ENCODE assay signal across 21 cellular contexts in the genomic region with DNA sequence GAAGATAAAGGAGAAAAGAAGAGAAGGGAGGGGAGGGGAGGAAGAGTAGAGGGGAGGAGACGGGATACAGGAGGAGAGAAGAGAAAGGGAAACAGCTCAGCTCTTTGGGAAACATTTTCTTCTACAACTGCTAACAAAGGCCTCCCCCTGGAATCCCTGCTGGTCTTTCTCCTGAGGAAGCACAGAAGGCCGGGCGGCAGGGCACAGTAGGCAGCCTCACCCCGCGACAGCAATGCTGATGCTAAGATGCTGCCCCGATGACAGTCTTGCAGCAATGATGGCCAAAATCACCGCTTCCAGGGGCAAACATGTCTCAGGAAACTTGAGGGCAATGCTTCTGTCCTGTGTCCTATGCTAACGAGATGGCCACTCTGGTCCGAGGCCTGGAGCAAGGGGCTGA. TPM values are rescaled to one million over a fixed set of nuclear protein-coding genes. Genes with fewer than 3 reads are reported as not detected.
A peak's percentile ranks its signal among the peaks of the same experiment; 100 is the strongest.
DNase-seq lines count a peak whose midpoint lies in the region; ATAC-seq, FAIRE-seq and TF ChIP-seq lines count a peak whose summit lies in the region.
"Had no signal": no experiment of that assay in that cellular context is flagged by ENCODE, and none has a peak within 500 bp of the region (broad histone marks: within the 10 kb centered on the region; RNA-seq: fewer than 3 reads in every experiment).

No MANE protein-coding gene starts in this region.

- no peak overlapping the region for H3K23ac ChIP-seq in H1 (ENCODE audit: insufficient read length)

- peak overlapping the region in 10 of 11 experiments; percentile 1 to 54 (median 34); a peak in 8 of 22 replicates for H3K9ac ChIP-seq in BLaER1 treated with 17β-estradiol and CSF1 and Interleukin-3, amounts not matched to agents 10 nM and 100 nM
- no peak overlapping the region; the same call in 1 of the 2 replicates for H3K9ac ChIP-seq in OCI-LY1 (ENCODE audit: low read length)
- H3K9ac ChIP-seq in H1 (replicated peaks in 1 of 4; ENCODE audit: extremely low read depth in 1 of 4, low read depth in 3 of 4, low read length in 3 of 4), result no peak overlapping the region

- H3K36me3 Mint-ChIP-seq in stimulated activated effector memory CD8-positive, alpha-beta T cell treated with anti-CD3 and anti-CD28 coated beads, Interleukin-12 subunit alpha, Interleukin-12 subunit beta, amount 100 ng/mL, for 72 hours, result peaks cover 65% of the 10 kb centered on the region
- H3K36me3 Mint-ChIP-seq in stimulated activated memory B cell treated with anti-CD40 and anti-IgM and Interleukin-4, amounts not matched to agents 10 μg/mL and 1 μg/mL and 100 μg/mL, for 72 hours, result peaks cover 59% of the 10 kb centered on the region
- peaks cover 0 to 22% (median 14%) of the 10 kb centered on the region in 3 donors for H3K36me3 Mint-ChIP-seq in immature natural killer cell

- H3K14ac ChIP-seq in H1 (ENCODE audit: insufficient read length), result no peak overlapping the region

- H3K4me2 ChIP-seq in BLaER1 treated with 17β-estradiol and CSF1 and Interleukin-3, amounts not matched to agents 10 nM and 100 nM, result peak overlapping the region in 6 of 11 experiments; percentile 5 to 44 (median 22); a peak in 3 of 22 replicates
- H3K4me2 ChIP-seq in OCI-LY1 (ENCODE audit: low read length) (peak overlapping the region; percentile 9; the same call in 1 of the 2 replicates), H1 (ENCODE audit: insufficient read depth in 1 of 2, low read depth in 2 of 2, low read length in 2 of 2) (no peak overlapping the region; a peak in 1 of 4 replicates)

- peaks cover 61 to 83% (median 67%) of the 10 kb centered on the region in 11 experiments for H3K36me3 ChIP-seq in BLaER1 treated with 17β-estradiol and CSF1 and Interleukin-3, amounts not matched to agents 10 nM and 100 nM
- H3K36me3 ChIP-seq in OCI-LY1 (ENCODE audit: insufficient read depth, low read length) (peaks cover 52% of the 10 kb centered on the region), H1 (ENCODE audit: control insufficient read depth in 2 of 4, insufficient read depth in 4 of 4, low read length in 3 of 4) (peaks cover 5 to 35% (median 22%) of the 10 kb centered on the region in 4 experiments; a peak in 5 of 8 replicates)

- H3K27me3 ChIP-seq in BLaER1 treated with 17β-estradiol and CSF1 and Interleukin-3, amounts not matched to agents 10 nM and 100 nM, result no peaks in the 10 kb centered on the region
- H3K27me3 ChIP-seq in OCI-LY1 (ENCODE audit: insufficient read depth, low read length) (no peaks in the 10 kb centered on the region), H1 (replicated peaks in 1 of 4; ENCODE audit: control insufficient read depth in 3 of 4, extremely low read depth in 1 of 4, insufficient read depth in 3 of 4, low read length in 3 of 4) (no peaks in the 10 kb centered on the region)
- H3K27me3 ChIP-seq: cardiac muscle cell, SJSA1 had no signal

- H3K4me3 ChIP-seq in BLaER1 treated with 17β-estradiol and CSF1 and Interleukin-3, amounts not matched to agents 10 nM and 100 nM, result no peak overlapping the region
- H3K4me3 ChIP-seq in OCI-LY1 (ENCODE audit: low read depth, low read length, poor library complexity, severe bottlenecking) (no peak overlapping the region), H1 (ENCODE audit: extremely low read depth in 1 of 4, insufficient read depth in 2 of 4, low read depth in 3 of 4, low read length in 4 of 4) (no peak overlapping the region)
- H3K4me3 ChIP-seq: cardiac muscle cell, SJSA1 had no signal

- H2BK12ac ChIP-seq in H1 (ENCODE audit: low read depth, low read length), result no peak overlapping the region

- no peaks in the 10 kb centered on the region for H3F3A ChIP-seq in OCI-LY1 (ENCODE audit: insufficient read depth, low read length)

- H3K4me1 ChIP-seq in BLaER1 treated with 17β-estradiol and CSF1 and Interleukin-3, amounts not matched to agents 10 nM and 100 nM, result peaks cover 38 to 66% (median 49%) of the 10 kb centered on the region in 10 experiments
- H3K4me1 ChIP-seq in OCI-LY1 (ENCODE audit: insufficient read depth, low read length, severe bottlenecking), result peaks cover 32% of the 10 kb centered on the region
- H3K4me1 ChIP-seq in H1 (replicated peaks in 1 of 4; ENCODE audit: control insufficient read depth in 3 of 4, insufficient read depth in 4 of 4, low read length in 3 of 4), result peaks cover 5 to 8% (median 6%) of the 10 kb centered on the region in 4 experiments; a peak in 5 of 7 replicates

- H3K9me2 ChIP-seq in OCI-LY1 (ENCODE audit: low read depth, low read length), result no peaks in the 10 kb centered on the region

- DNase-seq in H1 (ENCODE audit: low read depth in 1 of 2, low spot score in 2 of 2) (no peak), immature natural killer cell (no peak), erythroblast (lab: John Stamatoyannopoulos, UW) (no peak)
- no peak for DNase-seq in stimulated activated effector memory CD8-positive, alpha-beta T cell treated with anti-CD3 and anti-CD28 coated beads, Interleukin-12 subunit alpha, Interleukin-12 subunit beta, amount 100 ng/mL, for 72 hours (ENCODE audit: low spot score in 2 of 2)
- DNase-seq: activated CD4-positive, alpha-beta T cell treated with anti-CD3 and anti-CD28 coated beads, Interleukin-2, amount 50 U/mL, for 1 hour; activated CD8-positive, alpha-beta memory T cell treated with anti-CD3 and anti-CD28 coated beads, Interleukin-2, amount 50 U/mL, for 48 hours; left colon; MM.1S; NCI-H69; nephron progenitor cell; stimulated activated CD4-positive, alpha-beta T cell treated with anti-CD3 and anti-CD28 coated beads, Interleukin-4, amount 100 ng/mL, for 1 hour had no signal

- H3K9me3 Mint-ChIP-seq in stimulated activated effector memory CD8-positive, alpha-beta T cell treated with anti-CD3 and anti-CD28 coated beads, Interleukin-12 subunit alpha, Interleukin-12 subunit beta, amount 100 ng/mL, for 72 hours, result no peaks in the 10 kb centered on the region
- H3K9me3 Mint-ChIP-seq in stimulated activated memory B cell treated with anti-CD40 and anti-IgM and Interleukin-4, amounts not matched to agents 10 μg/mL and 1 μg/mL and 100 μg/mL, for 72 hours, result no peaks in the 10 kb centered on the region
- H3K9me3 Mint-ChIP-seq in immature natural killer cell, result no peaks in the 10 kb centered on the region
- H3K9me3 Mint-ChIP-seq: IgD-negative memory B cell; mesothelial cell of epicardium; nephron progenitor cell; T-helper 1 cell treated with Interleukin-12 subunit alpha and Interleukin-12 subunit beta and Interleukin-4 antibody, amounts not matched to agents 30 μg/mL and 1 μg/mL, for 36 hours had no signal

- no peak overlapping the region for H2BK20ac ChIP-seq in H1 (ENCODE audit: low read length)

- 93% methylated on average over 8 of the region's 9 CpGs; no CpG with 5 or more reads in 1 of the 2 experiments for WGBS in H1 (ENCODE audit: extremely low coverage in 1 of 2, insufficient coverage in 1 of 2, insufficient read length in 1 of 2, insufficient replicate concordance in 2 of 2, low coverage in 1 of 2, low lambda C conversion rate in 2 of 2, missing lambda C conversion rate in 1 of 2), 2 experiments

- H2AFZ ChIP-seq in OCI-LY1 (ENCODE audit: low read length) (no peak overlapping the region), H1 (ENCODE audit: low read length) (no peak overlapping the region)

- H2BK15ac ChIP-seq in H1 (ENCODE audit: low read length), result no peak overlapping the region

- no peak overlapping the region for H3K4me3 Mint-ChIP-seq in stimulated activated effector memory CD8-positive, alpha-beta T cell treated with anti-CD3 and anti-CD28 coated beads, Interleukin-12 subunit alpha, Interleukin-12 subunit beta, amount 100 ng/mL, for 72 hours
- no peak overlapping the region for H3K4me3 Mint-ChIP-seq in stimulated activated memory B cell treated with anti-CD40 and anti-IgM and Interleukin-4, amounts not matched to agents 10 μg/mL and 1 μg/mL and 100 μg/mL, for 72 hours
- no peak overlapping the region for H3K4me3 Mint-ChIP-seq in immature natural killer cell
- H3K4me3 Mint-ChIP-seq: mesothelial cell of epicardium; nephron progenitor cell; T-helper 1 cell treated with Interleukin-12 subunit alpha and Interleukin-12 subunit beta and Interleukin-4 antibody, amounts not matched to agents 30 μg/mL and 1 μg/mL, for 36 hours had no signal

- H3K23me2 ChIP-seq in H1 (ENCODE audit: low read depth, low read length), result peaks cover 6% of the 10 kb centered on the region; the same call in 1 of the 2 replicates

- H3K79me2 ChIP-seq in OCI-LY1 (ENCODE audit: insufficient read depth, low read length) (peaks cover 19% of the 10 kb centered on the region), H1 (ENCODE audit: control insufficient read depth in 1 of 2, insufficient read depth in 2 of 2, low read length in 2 of 2) (peaks cover 4 to 23% of the 10 kb centered on the region in 2 experiments; a peak in 3 of 4 replicates)

- TF ChIP-seq CTCF in OCI-LY1 (IDR thresholded peaks at IDR 0.05; ENCODE audit: low read length) (no peak), H1 (IDR thresholded peaks at IDR 0.05; ENCODE audit: control extremely low read depth in 1 of 3, insufficient read depth in 1 of 3, low read depth in 1 of 3, low read length in 3 of 3) (no peak)

- no peak for TF ChIP-seq RAD21 in H1 (IDR thresholded peaks at IDR 0.05 in 1 of 2, conservative IDR thresholded peaks at IDR 0.05 in 1 of 2; ENCODE audit: low read depth in 2 of 2, low read length in 2 of 2)

- peaks cover 72 to 97% (median 84%) of the 10 kb centered on the region in 11 experiments for H4K20me1 ChIP-seq in BLaER1 treated with 17β-estradiol and CSF1 and Interleukin-3, amounts not matched to agents 10 nM and 100 nM
- H4K20me1 ChIP-seq in OCI-LY1 (ENCODE audit: insufficient read depth, low read length), result no peaks in the 10 kb centered on the region
- H4K20me1 ChIP-seq in H1 (replicated peaks in 1 of 2; ENCODE audit: control insufficient read depth in 1 of 2, insufficient read depth in 2 of 2, low read length in 2 of 2), result peaks cover 6 to 19% of the 10 kb centered on the region in 2 experiments

- no peak overlapping the region for H3K27ac ChIP-seq in BLaER1 treated with 17β-estradiol and CSF1 and Interleukin-3, amounts not matched to agents 10 nM and 100 nM
- no peak overlapping the region for H3K27ac ChIP-seq in OCI-LY1 (ENCODE audit: low read depth, low read length, poor library complexity, severe bottlenecking)
- H3K27ac ChIP-seq in H1 (ENCODE audit: low read depth, low read length), result no peak overlapping the region
- H3K27ac ChIP-seq: cardiac muscle cell, SJSA1, VCaP had no signal

- no peaks in the 10 kb centered on the region for H3K27me3 Mint-ChIP-seq in stimulated activated memory B cell treated with anti-CD40 and anti-IgM and Interleukin-4, amounts not matched to agents 10 μg/mL and 1 μg/mL and 100 μg/mL, for 72 hours
- peaks cover 0 to 5% (median 3%) of the 10 kb centered on the region in 3 donors for H3K27me3 Mint-ChIP-seq in immature natural killer cell (ENCODE audit: low read depth in 3 of 3)
- H3K27me3 Mint-ChIP-seq: IgD-negative memory B cell had no signal

- FAIRE-seq in H1 (lab: Jason Lieb, UNC), result no peak
- FAIRE-seq: GM12891 had no signal

- no peak overlapping the region for H3K18ac ChIP-seq in H1 (ENCODE audit: extremely low read depth, low read length)

- TF ChIP-seq POLR2A in H1 (IDR thresholded peaks at IDR 0.05; ENCODE audit: control extremely low read depth in 1 of 2, low read depth in 2 of 2, low read length in 2 of 2) (no peak), erythroblast (IDR thresholded peaks at IDR 0.05; ENCODE audit: low read length) (no peak)

- CTCF ChIA-PET in H1 (lab: Charles Lee; ENCODE audit: partially characterized antibody), result interaction anchor here (0.6 to 2.3 kb wide), 2 partner anchors 46 to 84 kb away, joined by 3 to 9 read pairs; no protein-coding TSS in a partner anchor

- POLR2A ChIA-PET in H1 (lab: Charles Lee; ENCODE audit: partially characterized antibody), result interaction anchor here (1.1 to 8.8 kb wide), 3 partner anchors 11 to 46 kb away, joined by 3 to 130 read pairs (median 3); no protein-coding TSS in a partner anchor

- no peak for ATAC-seq in stimulated activated effector memory CD8-positive, alpha-beta T cell treated with anti-CD3 and anti-CD28 coated beads, Interleukin-12 subunit alpha, Interleukin-12 subunit beta, amount 100 ng/mL, for 72 hours
- ATAC-seq in stimulated activated memory B cell treated with anti-CD40 and anti-IgM and Interleukin-4, amounts not matched to agents 10 μg/mL and 1 μg/mL and 100 μg/mL, for 72 hours, result no peak

- no peak overlapping the region for H2BK5ac ChIP-seq in H1 (ENCODE audit: low read depth, low read length)

- no peak overlapping the region for H4K91ac ChIP-seq in H1 (replicated peaks; ENCODE audit: insufficient read length, low read length)

- peaks cover 52% of the 10 kb centered on the region for H3K4me1 Mint-ChIP-seq in stimulated activated effector memory CD8-positive, alpha-beta T cell treated with anti-CD3 and anti-CD28 coated beads, Interleukin-12 subunit alpha, Interleukin-12 subunit beta, amount 100 ng/mL, for 72 hours
- peaks cover 50% of the 10 kb centered on the region for H3K4me1 Mint-ChIP-seq in stimulated activated memory B cell treated with anti-CD40 and anti-IgM and Interleukin-4, amounts not matched to agents 10 μg/mL and 1 μg/mL and 100 μg/mL, for 72 hours
- H3K4me1 Mint-ChIP-seq in immature natural killer cell, result peaks cover 37 to 49% of the 10 kb centered on the region in 2 donors

- H3K27ac Mint-ChIP-seq in stimulated activated effector memory CD8-positive, alpha-beta T cell treated with anti-CD3 and anti-CD28 coated beads, Interleukin-12 subunit alpha, Interleukin-12 subunit beta, amount 100 ng/mL, for 72 hours, result peak overlapping the region; percentile 63
- H3K27ac Mint-ChIP-seq in stimulated activated memory B cell treated with anti-CD40 and anti-IgM and Interleukin-4, amounts not matched to agents 10 μg/mL and 1 μg/mL and 100 μg/mL, for 72 hours, result no peak overlapping the region
- peak overlapping the region in 1 of 6 donors; percentile 40 for H3K27ac Mint-ChIP-seq in immature natural killer cell
- H3K27ac Mint-ChIP-seq: mesothelial cell of epicardium; nephron progenitor cell; T-helper 1 cell treated with Interleukin-12 subunit alpha and Interleukin-12 subunit beta and Interleukin-4 antibody, amounts not matched to agents 30 μg/mL and 1 μg/mL, for 36 hours had no signal

- no peak overlapping the region for H2AK5ac ChIP-seq in H1 (ENCODE audit: low read depth, low read length)

- H2BK120ac ChIP-seq in H1 (replicated peaks; ENCODE audit: low read depth, low read length), result no peak overlapping the region

- H4K5ac ChIP-seq in H1 (ENCODE audit: insufficient read length, low read depth, low read length), result no peak overlapping the region

- H4K8ac ChIP-seq in H1 (ENCODE audit: extremely low read depth, insufficient read depth, low read length), result peak overlapping the region; percentile 11

- no peak for TF ChIP-seq EP300 in H1 (IDR thresholded peaks at IDR 0.05; ENCODE audit: borderline replicate concordance in 1 of 2, low read depth in 2 of 2, low read length in 2 of 2)

- no peaks in the 10 kb centered on the region for H3K9me3 ChIP-seq in BLaER1 treated with 17β-estradiol and CSF1 and Interleukin-3, amounts not matched to agents 10 nM and 100 nM (replicated peaks in 1 of 11)
- H3K9me3 ChIP-seq in OCI-LY1 (ENCODE audit: low read length), result no peaks in the 10 kb centered on the region
- H3K9me3 ChIP-seq in H1 (ENCODE audit: insufficient read depth in 2 of 2, low read depth in 1 of 2, low read length in 1 of 2), result no peaks in the 10 kb centered on the region
- H3K9me3 ChIP-seq: SJSA1 had no signal

- H3K4ac ChIP-seq in H1 (replicated peaks; ENCODE audit: insufficient read length, low read depth, low read length), result no peak overlapping the region

- no peak overlapping the region for H3K56ac ChIP-seq in H1 (replicated peaks; ENCODE audit: insufficient read length, low read depth, low read length)

- H3K79me1 ChIP-seq in H1 (ENCODE audit: low read depth, low read length), result peaks cover 17% of the 10 kb centered on the region

RNA-seq across cellular contexts. Expression of a gene that starts 5.2 kb away (rescaled TPM):
- total RNA-seq in H1 (2021; fragmentation: NEBNext Ultra II Directional; extraction: Animal tissue kit (Norgen Biotek cat#: 25700)), result 37.9 and 38.8 TPM in 2 replicates
- 114 and 120 TPM in 2 replicates for polyA plus RNA-seq in H1 (2011; rRNA removed)
- polyA plus RNA-seq in H1 (2011; cell fraction: cytosol; rRNA removed), result 76.1 TPM
- polyA plus RNA-seq in H1 (2011; cell fraction: nucleus; rRNA removed), result 74.5 TPM
- 19.4 to 35.8 TPM (median 34.2 TPM) in 4 replicates for polyA plus RNA-seq in H1 (2012, experiment 1 of 2)
- polyA plus RNA-seq in H1 (2012, experiment 2 of 2), result 38.0 TPM
- polyA plus RNA-seq in H1 (2013, experiment 1 of 2), result 43.1 TPM
- polyA plus RNA-seq in H1 (2013, experiment 2 of 2), result 43.5 TPM
- 28.4 and 31.5 TPM in 2 replicates for polyA minus RNA-seq in H1 (2011; rRNA and poly(A)+ RNA removed)
- polyA minus RNA-seq in H1 (2011; cell fraction: cytosol; rRNA and poly(A)+ RNA removed), result 36.6 TPM
- 25.4 TPM for polyA minus RNA-seq in H1 (2011; cell fraction: nucleus; rRNA and poly(A)+ RNA removed)
- polyA plus RNA-seq in immature natural killer cell, result 10 to 100 TPM; 47.4 to 78.3 (median 52.0) TPM

RNA-seq across cellular contexts. Expression of a gene that starts 13.5 kb away (rescaled TPM):
- 44.9 and 53.4 TPM in 2 replicates for total RNA-seq in H1 (2021; fragmentation: NEBNext Ultra II Directional; extraction: Animal tissue kit (Norgen Biotek cat#: 25700))
- 51.8 and 68.5 TPM in 2 replicates for polyA plus RNA-seq in H1 (2011; rRNA removed)
- 54.5 TPM for polyA plus RNA-seq in H1 (2011; cell fraction: cytosol; rRNA removed)
- 96.5 TPM for polyA plus RNA-seq in H1 (2011; cell fraction: nucleus; rRNA removed)
- 46.1 to 58.1 TPM (median 50.2 TPM) in 4 replicates for polyA plus RNA-seq in H1 (2012, experiment 1 of 2)
- 47.5 TPM for polyA plus RNA-seq in H1 (2012, experiment 2 of 2)
- polyA plus RNA-seq in H1 (2013, experiment 1 of 2), result 89.8 TPM
- 82.9 TPM for polyA plus RNA-seq in H1 (2013, experiment 2 of 2)
- polyA minus RNA-seq in H1 (2011; rRNA and poly(A)+ RNA removed), result 45.0 and 47.6 TPM in 2 replicates
- 55.1 TPM for polyA minus RNA-seq in H1 (2011; cell fraction: cytosol; rRNA and poly(A)+ RNA removed)
- 24.3 TPM for polyA minus RNA-seq in H1 (2011; cell fraction: nucleus; rRNA and poly(A)+ RNA removed)
- 10 to 100 TPM; 36.2 to 81.9 (median 73.8) TPM for polyA plus RNA-seq in immature natural killer cell

RNA-seq across cellular contexts. Expression of a gene that starts 59.2 kb away (rescaled TPM):
- 58.2 and 62.5 TPM in 2 replicates for total RNA-seq in H1 (2021; fragmentation: NEBNext Ultra II Directional; extraction: Animal tissue kit (Norgen Biotek cat#: 25700))
- polyA plus RNA-seq in H1 (2011; rRNA removed), result 34.0 and 42.0 TPM in 2 replicates
- 45.9 TPM for polyA plus RNA-seq in H1 (2011; cell fraction: cytosol; rRNA removed)
- polyA plus RNA-seq in H1 (2011; cell fraction: nucleus; rRNA removed), result 63.9 TPM
- polyA plus RNA-seq in H1 (2012, experiment 1 of 2), result 45.7 to 57.9 TPM (median 51.8 TPM) in 4 replicates
- 28.5 TPM for polyA plus RNA-seq in H1 (2012, experiment 2 of 2)
- 28.3 TPM for polyA plus RNA-seq in H1 (2013, experiment 1 of 2)
- polyA plus RNA-seq in H1 (2013, experiment 2 of 2), result 25.5 TPM
- polyA minus RNA-seq in H1 (2011; rRNA and poly(A)+ RNA removed), result 63.6 and 69.2 TPM in 2 replicates
- polyA minus RNA-seq in H1 (2011; cell fraction: cytosol; rRNA and poly(A)+ RNA removed), result 28.5 TPM
- polyA minus RNA-seq in H1 (2011; cell fraction: nucleus; rRNA and poly(A)+ RNA removed), result 23.9 TPM
- 10 to 100 TPM; 34.9 to 55.9 (median 37.7) TPM for polyA plus RNA-seq in immature natural killer cell

Comparison
In these comparisons a context has a peak if more than half of its experiments do, and no peak if none do; other contexts are left out.
1. H3K4me2 ChIP-seq: peak in BLaER1 treated with 17β-estradiol and CSF1 and Interleukin-3, amounts not matched to agents 10 nM and 100 nM (6 of 11) and OCI-LY1 (single experiment); none in H1 (0 of 2).
2. H3K9ac ChIP-seq: peak in BLaER1 treated with 17β-estradiol and CSF1 and Interleukin-3, amounts not matched to agents 10 nM and 100 nM (10 of 11); none in OCI-LY1 (single experiment) and H1 (0 of 4).